8 cellular contexts compared by ENCODE assay signal in genomic region chr7:50409856-50410468, GRCh38. TPM values are rescaled to one million over a fixed set of nuclear protein-coding genes. Genes with fewer than 3 reads are reported as not detected.
DNase-seq lines count a peak whose midpoint lies in the region; ATAC-seq and TF ChIP-seq lines count a peak whose summit lies in the region.

No MANE protein-coding gene starts in this region.

- peaks cover 14% of the 10 kb centered on the region for H3K27me3 ChIP-seq in A673 (replicated peaks; ENCODE audit: insufficient read depth, low read depth, low read length, poor library complexity)
- no peaks in the 10 kb centered on the region for H3K27me3 ChIP-seq in MG63
- peaks cover 12% of the 10 kb centered on the region for H3K27me3 ChIP-seq in BE2C

- ATAC-seq in GM19452 (IDR thresholded peaks at IDR 0.05; ENCODE audit: unreplicated experiment) = peak; percentile 73
- ATAC-seq in HG03280 (IDR thresholded peaks at IDR 0.05; ENCODE audit: unreplicated experiment) = peak; percentile 33
- ATAC-seq in activated naive CD8-positive, alpha-beta T cell treated with anti-CD3 and anti-CD28 coated beads, Interleukin-2, amount 50 U/mL, for 24 hours = peak; percentile 70

- H3K27ac ChIP-seq in A673 (ENCODE audit: low read depth, low read length, poor library complexity, severe bottlenecking) = no peak overlapping the region

- CTCF ChIA-PET in A673 (lab: Charles Lee) = no interaction called here

- H3K9me3 Mint-ChIP-seq in activated naive CD8-positive, alpha-beta T cell treated with anti-CD3 and anti-CD28 coated beads, Interleukin-2, amount 50 U/mL, for 24 hours = no peaks in the 10 kb centered on the region

- DNase-seq in GM12864 (ENCODE audit: low read depth) (peak; percentile 41), A673 (ENCODE audit: low spot score) (no peak), MG63 (no peak), BE2C (no peak), Ammon's horn (ENCODE audit: low spot score) (no peak)
- DNase-seq in activated naive CD8-positive, alpha-beta T cell treated with anti-CD3 and anti-CD28 coated beads, Interleukin-2, amount 50 U/mL, for 24 hours = peak; percentile 57

- BruUV-seq in A673 (replicated peaks; lab: Mats Ljungman, UMichigan) = no TSS peak

- H3K4me1 ChIP-seq in A673 (ENCODE audit: insufficient read depth, low read length, poor library complexity, severe bottlenecking) = no peaks in the 10 kb centered on the region
- H3K4me1 ChIP-seq in BE2C = no peaks in the 10 kb centered on the region

- H3K9me3 ChIP-seq in A673 (ENCODE audit: low read depth, low read length, poor library complexity, severe bottlenecking) (no peaks in the 10 kb centered on the region), MG63 (no peaks in the 10 kb centered on the region), BE2C (no peaks in the 10 kb centered on the region)

- no peaks in the 10 kb centered on the region for H3K27me3 Mint-ChIP-seq in activated naive CD8-positive, alpha-beta T cell treated with anti-CD3 and anti-CD28 coated beads, Interleukin-2, amount 50 U/mL, for 24 hours

- H3K4me3 ChIP-seq in GM12864 (ENCODE audit: low read depth, low read length) (no peak overlapping the region), A673 (ENCODE audit: low read depth, low read length, poor library complexity, severe bottlenecking) (no peak overlapping the region), MG63 (no peak overlapping the region), BE2C (ENCODE audit: low read depth, low read length) (no peak overlapping the region)

- H3K4me1 Mint-ChIP-seq in activated naive CD8-positive, alpha-beta T cell treated with anti-CD3 and anti-CD28 coated beads, Interleukin-2, amount 50 U/mL, for 24 hours = peaks cover 73% of the 10 kb centered on the region

- no peaks in the 10 kb centered on the region for H3K36me3 ChIP-seq in A673 (ENCODE audit: insufficient read depth, low read length, poor library complexity, severe bottlenecking)
- H3K36me3 ChIP-seq in MG63 = no peaks in the 10 kb centered on the region
- no peaks in the 10 kb centered on the region for H3K36me3 ChIP-seq in BE2C

- peak overlapping the region; percentile 86 for H3K27ac Mint-ChIP-seq in activated naive CD8-positive, alpha-beta T cell treated with anti-CD3 and anti-CD28 coated beads, Interleukin-2, amount 50 U/mL, for 24 hours

- intact Hi-C loops in A673 (cut with micrococcal nuclease; ENCODE audit: unreplicated experiment) = no loop called here

- peak overlapping the region; percentile 56 for H3K4me3 Mint-ChIP-seq in activated naive CD8-positive, alpha-beta T cell treated with anti-CD3 and anti-CD28 coated beads, Interleukin-2, amount 50 U/mL, for 24 hours

- TF ChIP-seq CTCF in GM12864 (IDR thresholded peaks at IDR 0.05; ENCODE audit: low read depth, low read length, missing control alignments) = no peak
- no peak for TF ChIP-seq CTCF in A673 (conservative IDR thresholded peaks at IDR 0.05; ENCODE audit: low read depth, low read length)
- TF ChIP-seq CTCF in BE2C (IDR thresholded peaks at IDR 0.05; ENCODE audit: low read depth, low read length) = no peak

- H3K36me3 Mint-ChIP-seq in activated naive CD8-positive, alpha-beta T cell treated with anti-CD3 and anti-CD28 coated beads, Interleukin-2, amount 50 U/mL, for 24 hours (ENCODE audit: low read depth) = peaks cover 5% of the 10 kb centered on the region

- POLR2A ChIA-PET in A673 (lab: Charles Lee; ENCODE audit: low non-redundant PET) = no interaction called here

RNA-seq across cellular contexts. Expression of gene FIGNL1, which starts 40.2 kb away (rescaled TPM):
- 38.8 and 41.3 TPM in 2 replicates for total RNA-seq in A673 (2021)
- total RNA-seq in MG63 (2014; rRNA removed; shearing (Covaris generic); ENCODE audit: low replicate concordance) = 11.5 and 16.4 TPM in 2 replicates
- polyA plus RNA-seq in BE2C (2012; ENCODE audit: insufficient read depth, insufficient read length, low read depth) = 11.7 TPM

Comparison
In these comparisons a context has a peak if more than half of its experiments do, and no peak if none do; other contexts are left out.
1. DNase-seq: peak in GM12864 (single experiment) and activated naive CD8-positive, alpha-beta T cell treated with anti-CD3 and anti-CD28 coated beads, Interleukin-2, amount 50 U/mL, for 24 hours (single experiment); none in A673 (single experiment), MG63 (single experiment), BE2C (single experiment) and Ammon's horn (single experiment).
2. Peak in every context shown above with its lines, with median percentiles within 50 percentile points of each other: ATAC-seq.